ENCODE assay signal across 8 cellular contexts in genomic region chr7:131109757-131110293, GRCh38.
DNase-seq lines count a peak whose midpoint lies in the region; ATAC-seq and TF ChIP-seq lines count a peak whose summit lies in the region.

No MANE protein-coding gene starts in this region.

- peak overlapping the region; percentile 97 for H3K27ac Mint-ChIP-seq in activated CD4-positive, alpha-beta memory T cell treated with anti-CD3 and anti-CD28 coated beads for 36 hours

- TF ChIP-seq CTCF in lower lobe of right lung (IDR thresholded peaks at IDR 0.05) = no peak

- CTCF ChIA-PET in activated CD4-positive, alpha-beta memory T cell treated with anti-CD3 and anti-CD28 coated beads for 36 hours (lab: Charles Lee) = interaction anchor here (1.0 to 1.6 kb wide), 4 partner anchors 12 to 193 kb away, joined by 3 to 7 read pairs (median 5); no protein-coding TSS in a partner anchor

- peaks cover 26% of the 10 kb centered on the region for H3K36me3 Mint-ChIP-seq in activated CD4-positive, alpha-beta memory T cell treated with anti-CD3 and anti-CD28 coated beads for 36 hours

- H3K9me3 ChIP-seq in lower lobe of right lung = no peaks in the 10 kb centered on the region

- H3K9me3 Mint-ChIP-seq in activated CD4-positive, alpha-beta memory T cell treated with anti-CD3 and anti-CD28 coated beads for 36 hours = no peaks in the 10 kb centered on the region

- H3K36me3 ChIP-seq in lower lobe of right lung = no peaks in the 10 kb centered on the region

- H3K4me1 ChIP-seq in lower lobe of right lung = peaks cover 36% of the 10 kb centered on the region

- ATAC-seq in HG02678 (IDR thresholded peaks at IDR 0.05; ENCODE audit: unreplicated experiment) (peak; percentile 17), lower lobe of right lung (peak; percentile 60 to 64)

- POLR2A ChIA-PET in activated CD4-positive, alpha-beta memory T cell treated with anti-CD3 and anti-CD28 coated beads for 36 hours (lab: Charles Lee) = interaction anchor here (0.8 to 5.1 kb wide), 14 partner anchors 9 to 218 kb away, joined by 3 to 32 read pairs (median 6); partner anchors contain the start of gene MKLN1

- no peaks in the 10 kb centered on the region for H3K27me3 Mint-ChIP-seq in activated CD4-positive, alpha-beta memory T cell treated with anti-CD3 and anti-CD28 coated beads for 36 hours

- H3K27ac ChIP-seq in lower lobe of right lung = peak overlapping the region; percentile 100

- intact Hi-C loops in activated CD4-positive, alpha-beta memory T cell treated with anti-CD3 and anti-CD28 coated beads for 36 hours (cut with micrococcal nuclease) = loop anchor here (2.0 to 5.0 kb wide), 5 partner anchors 99 to 213 kb away; no protein-coding TSS in a partner anchor
- intact Hi-C loops in lower lobe of right lung (cut with DNase I) = no loop called here

- no peaks in the 10 kb centered on the region for H3K27me3 ChIP-seq in lower lobe of right lung (ENCODE audit: low read depth)

- DNase-seq in ELR (ENCODE audit: low read depth) (peak; percentile 90), NCI-H510A treated with DMSO at 0.1 percent for 48 hours (lab: John Stamatoyannopoulos, UW) (peak; percentile 34), ecto neural progenitor cell (ENCODE audit: low spot score) (peak; percentile 90), lower lobe of right lung (peak; percentile 88), middle frontal gyrus (ENCODE audit: extremely low spot score, low spot score) (no peak)
- DNase-seq in activated CD4-positive, alpha-beta memory T cell treated with anti-CD3 and anti-CD28 coated beads for 36 hours = peak; percentile 86
- DNase-seq in stimulated activated CD4-positive, alpha-beta T cell treated with anti-CD3 and anti-CD28 coated beads, TNF-alpha, amount 100 ng/mL, for 1 hour (ENCODE audit: low read depth in 3 of 3, low spot score in 1 of 3) = peak in 2 of 3 donors; percentile 41 to 53

- peak overlapping the region; percentile 95 for H3K4me3 ChIP-seq in lower lobe of right lung

- H3K4me3 Mint-ChIP-seq in activated CD4-positive, alpha-beta memory T cell treated with anti-CD3 and anti-CD28 coated beads for 36 hours = peak overlapping the region; percentile 94

- peaks cover 35% of the 10 kb centered on the region for H3K4me1 Mint-ChIP-seq in activated CD4-positive, alpha-beta memory T cell treated with anti-CD3 and anti-CD28 coated beads for 36 hours (ENCODE audit: low read depth)
